ENCODE assay signal across 9 cellular contexts in the genomic region with DNA sequence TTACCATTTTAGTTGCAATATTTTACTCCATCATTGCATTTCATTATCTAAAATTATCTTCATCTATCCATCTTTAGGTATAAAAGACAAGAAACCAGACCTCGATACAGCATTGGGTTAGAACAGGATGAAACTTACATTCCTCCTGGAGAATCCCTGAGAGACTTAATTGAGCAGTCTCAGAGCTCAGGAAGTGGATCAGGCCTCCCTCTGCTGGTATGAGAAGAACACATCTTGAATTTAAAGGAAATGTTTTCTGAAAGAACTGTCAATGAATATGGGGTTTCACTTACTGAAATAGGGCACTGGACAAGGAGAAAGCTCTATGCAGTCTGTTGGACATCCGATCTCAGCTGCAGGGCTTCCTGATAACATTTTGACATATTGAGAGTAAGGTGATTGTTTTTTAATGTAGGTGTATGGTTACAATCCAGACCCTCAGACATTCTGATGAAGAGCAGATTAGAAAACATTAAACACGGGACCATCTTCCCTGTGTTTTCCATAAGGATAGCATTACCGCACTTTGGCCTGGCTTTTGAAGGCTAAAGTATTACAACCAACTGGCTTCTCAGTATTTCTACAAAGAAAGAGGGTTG.
DNase-seq lines count a peak whose midpoint lies in the region; ATAC-seq, FAIRE-seq and TF ChIP-seq lines count a peak whose summit lies in the region.
"Had no signal": no experiment of that assay in that cellular context is flagged by ENCODE, and none has a peak within 500 bp of the region (broad histone marks: within the 10 kb centered on the region; RNA-seq: fewer than 3 reads in every experiment).

No MANE protein-coding gene starts in this region.

- TF ChIP-seq RAD21 in A549 (conservative IDR thresholded peaks at IDR 0.05 in 1 of 2, IDR thresholded peaks at IDR 0.05 in 1 of 2) = peak; percentile 77 to 80

- H3K36me3 ChIP-seq in trophoblast cell (ENCODE audit: control insufficient read depth in 1 of 2, insufficient read depth in 2 of 2, low read length in 2 of 2) = no peaks in the 10 kb centered on the region

- H2BK120ac ChIP-seq in trophoblast cell (ENCODE audit: insufficient read depth, low read length, poor library complexity) = no peak overlapping the region

- H3K14ac ChIP-seq in trophoblast cell (ENCODE audit: low read length) = no peak overlapping the region

- no peak overlapping the region for H4K8ac ChIP-seq in trophoblast cell (ENCODE audit: low read depth, low read length)

- no peak overlapping the region for H3K18ac ChIP-seq in trophoblast cell (ENCODE audit: low read length)

- no peak overlapping the region for H2BK12ac ChIP-seq in trophoblast cell (ENCODE audit: low read length)

- DNase-seq in A549 (ENCODE audit: low read depth in 1 of 2, low spot score in 1 of 2) (peak; percentile 45 to 81), RPMI8226 (peak; percentile 8), fibroblast of mammary gland (ENCODE audit: low read depth) (peak; percentile 78), trophoblast cell (peak; percentile 46 to 70), CD14-positive monocyte (ENCODE audit: low spot score) (no peak)
- DNase-seq in activated T-helper 1 cell treated with anti-CD3 and anti-CD28 coated beads, Interleukin-12 subunit alpha, Interleukin-12 subunit beta, Interleukin-2, Interleukin-4 antibody, amounts not matched to agents 30 ng/mL and 10 ng/mL and 1 ng/mL, durations not matched to agents 14 hours and 24 hours and 36 hours (ENCODE audit: low spot score) = no peak

- no peaks in the 10 kb centered on the region for H3K36me3 Mint-ChIP-seq in CD14-positive monocyte
- no peaks in the 10 kb centered on the region for H3K36me3 Mint-ChIP-seq in activated T-helper 1 cell treated with anti-CD3 and anti-CD28 coated beads, Interleukin-12 subunit alpha, Interleukin-12 subunit beta, Interleukin-2, Interleukin-4 antibody, amounts not matched to agents 30 ng/mL and 10 ng/mL and 1 ng/mL, durations not matched to agents 14 hours and 24 hours and 36 hours (ENCODE audit: low read depth)

- H3K4me2 ChIP-seq in A549 (peak overlapping the region; percentile 39; the same call in 2 of the 3 replicates), trophoblast cell (ENCODE audit: low read length) (no peak overlapping the region)

- TF ChIP-seq CTCF in A549 (IDR thresholded peaks at IDR 0.05) (peak; percentile 71), fibroblast of mammary gland (conservative IDR thresholded peaks at IDR 0.05; ENCODE audit: control insufficient read depth, insufficient read depth, low read depth, low read length) (peak; percentile 72), CD14-positive monocyte (IDR thresholded peaks at IDR 0.05) (no peak)

- no peak overlapping the region for H2BK5ac ChIP-seq in trophoblast cell (ENCODE audit: low read depth, low read length, poor library complexity)

- no peak for FAIRE-seq in A549 (lab: Jason Lieb, UNC)
- FAIRE-seq: colon had no signal

- WGBS in A549 (ENCODE audit: missing lambda C conversion rate) = 45% methylated on average over 4 of the region's 4 CpGs
- no CpG with 5 or more reads among the region's 4 CpGs for WGBS in trophoblast cell (ENCODE audit: extremely low coverage, insufficient coverage, insufficient read length)

- H3K4me3 ChIP-seq in A549 (no peak overlapping the region), fibroblast of mammary gland (ENCODE audit: control insufficient read depth, low read depth, low read length) (no peak overlapping the region), trophoblast cell (ENCODE audit: low read depth, low read length) (no peak overlapping the region)

- H3K27me3 ChIP-seq in trophoblast cell (ENCODE audit: insufficient read depth, low read length) = no peaks in the 10 kb centered on the region

- POLR2A ChIA-PET in A549 (lab: Yijun Ruan, JAX) = no interaction called here

- peaks cover 4% of the 10 kb centered on the region for H3K4me1 Mint-ChIP-seq in CD14-positive monocyte
- H3K4me1 Mint-ChIP-seq in activated T-helper 1 cell treated with anti-CD3 and anti-CD28 coated beads, Interleukin-12 subunit alpha, Interleukin-12 subunit beta, Interleukin-2, Interleukin-4 antibody, amounts not matched to agents 30 ng/mL and 10 ng/mL and 1 ng/mL, durations not matched to agents 14 hours and 24 hours and 36 hours (ENCODE audit: low read depth) = peaks cover 6% of the 10 kb centered on the region

- CTCF ChIA-PET in A549 (lab: Yijun Ruan, JAX) = interaction anchor here (0.5 to 1.9 kb wide), 14 partner anchors 10 to 505 kb away, joined by 3 to 10 read pairs (median 4); no protein-coding TSS in a partner anchor

- H3K27me3 Mint-ChIP-seq in CD14-positive monocyte (ENCODE audit: low read depth in 3 of 3) = no peaks in the 10 kb centered on the region
- H3K27me3 Mint-ChIP-seq in activated T-helper 1 cell treated with anti-CD3 and anti-CD28 coated beads, Interleukin-12 subunit alpha, Interleukin-12 subunit beta, Interleukin-2, Interleukin-4 antibody, amounts not matched to agents 30 ng/mL and 10 ng/mL and 1 ng/mL, durations not matched to agents 14 hours and 24 hours and 36 hours (ENCODE audit: insufficient read depth) = peaks cover 5% of the 10 kb centered on the region

- no peak overlapping the region for H2AK5ac ChIP-seq in trophoblast cell (ENCODE audit: low read length)

- H4K91ac ChIP-seq in trophoblast cell (ENCODE audit: low read depth, low read length) = no peak overlapping the region

- H3K4me1 ChIP-seq in A549 (peaks cover 47% of the 10 kb centered on the region), trophoblast cell (ENCODE audit: control insufficient read depth in 1 of 2, insufficient read depth in 2 of 2, low read length in 2 of 2) (peaks cover 0 to 4% of the 10 kb centered on the region in 2 experiments)

- H3K23ac ChIP-seq in trophoblast cell (ENCODE audit: low read length) = no peak overlapping the region

- H3K79me1 ChIP-seq in trophoblast cell (ENCODE audit: low read length) = no peaks in the 10 kb centered on the region

- H3K9me3 ChIP-seq in A549 (no peaks in the 10 kb centered on the region), trophoblast cell (ENCODE audit: insufficient read depth, low read depth, low read length) (no peaks in the 10 kb centered on the region)

- no peak overlapping the region for H2AFZ ChIP-seq in trophoblast cell (ENCODE audit: insufficient read depth, low read length, poor library complexity)

- H3K27ac ChIP-seq in A549 (peak overlapping the region; percentile 12 to 71; a peak in 5 of 6 replicates), trophoblast cell (ENCODE audit: low read depth, low read length) (no peak overlapping the region)

- TF ChIP-seq POLR2A in A549 (IDR thresholded peaks at IDR 0.05; ENCODE audit: low read length) = no peak

- intact Hi-C loops in CD14-positive monocyte (cut with micrococcal nuclease) = no loop called here
- intact Hi-C loops in activated T-helper 1 cell treated with anti-CD3 and anti-CD28 coated beads, Interleukin-12 subunit alpha, Interleukin-12 subunit beta, Interleukin-2, Interleukin-4 antibody, amounts not matched to agents 30 ng/mL and 10 ng/mL and 1 ng/mL, durations not matched to agents 14 hours and 24 hours and 36 hours (cut with micrococcal nuclease) = loop anchor here (2.0 kb wide), 1 partner anchor 504 kb away; no protein-coding TSS in a partner anchor

- no peak overlapping the region for H3K9ac ChIP-seq in trophoblast cell (ENCODE audit: low read length)

- H4K12ac ChIP-seq in trophoblast cell (ENCODE audit: low read depth, low read length) = no peak overlapping the region

- TF ChIP-seq EP300 in A549 (IDR thresholded peaks at IDR 0.05) = no peak

- H3K79me2 ChIP-seq in trophoblast cell (ENCODE audit: control insufficient read depth, insufficient read depth, low read length, poor library complexity) = no peaks in the 10 kb centered on the region

- no peak overlapping the region for H3K27ac Mint-ChIP-seq in CD14-positive monocyte
- no peak overlapping the region for H3K27ac Mint-ChIP-seq in activated T-helper 1 cell treated with anti-CD3 and anti-CD28 coated beads, Interleukin-12 subunit alpha, Interleukin-12 subunit beta, Interleukin-2, Interleukin-4 antibody, amounts not matched to agents 30 ng/mL and 10 ng/mL and 1 ng/mL, durations not matched to agents 14 hours and 24 hours and 36 hours

- H3K9me3 Mint-ChIP-seq in CD14-positive monocyte = peaks cover 0 to 4% (median 0%) of the 10 kb centered on the region in 7 donors
- H3K9me3 Mint-ChIP-seq in activated T-helper 1 cell treated with anti-CD3 and anti-CD28 coated beads, Interleukin-12 subunit alpha, Interleukin-12 subunit beta, Interleukin-2, Interleukin-4 antibody, amounts not matched to agents 30 ng/mL and 10 ng/mL and 1 ng/mL, durations not matched to agents 14 hours and 24 hours and 36 hours = no peaks in the 10 kb centered on the region

- ATAC-seq in A549 = peak; percentile 82 to 85; a peak in 5 of 6 replicates
- peak; percentile 52 for ATAC-seq in GM18907 (IDR thresholded peaks at IDR 0.05; ENCODE audit: unreplicated experiment)
- no peak for ATAC-seq in HG02610 (IDR thresholded peaks at IDR 0.05; ENCODE audit: unreplicated experiment)

- no peak overlapping the region for H3K4me3 Mint-ChIP-seq in CD14-positive monocyte
- no peak overlapping the region for H3K4me3 Mint-ChIP-seq in activated T-helper 1 cell treated with anti-CD3 and anti-CD28 coated beads, Interleukin-12 subunit alpha, Interleukin-12 subunit beta, Interleukin-2, Interleukin-4 antibody, amounts not matched to agents 30 ng/mL and 10 ng/mL and 1 ng/mL, durations not matched to agents 14 hours and 24 hours and 36 hours

- H3K4ac ChIP-seq in trophoblast cell (ENCODE audit: low read depth, low read length) = no peak overlapping the region

TF ChIP-seq in A549, 52 proteins besides CTCF, POLR2A, EP300 and RAD21:
- TF ChIP-seq, protein P1, sequence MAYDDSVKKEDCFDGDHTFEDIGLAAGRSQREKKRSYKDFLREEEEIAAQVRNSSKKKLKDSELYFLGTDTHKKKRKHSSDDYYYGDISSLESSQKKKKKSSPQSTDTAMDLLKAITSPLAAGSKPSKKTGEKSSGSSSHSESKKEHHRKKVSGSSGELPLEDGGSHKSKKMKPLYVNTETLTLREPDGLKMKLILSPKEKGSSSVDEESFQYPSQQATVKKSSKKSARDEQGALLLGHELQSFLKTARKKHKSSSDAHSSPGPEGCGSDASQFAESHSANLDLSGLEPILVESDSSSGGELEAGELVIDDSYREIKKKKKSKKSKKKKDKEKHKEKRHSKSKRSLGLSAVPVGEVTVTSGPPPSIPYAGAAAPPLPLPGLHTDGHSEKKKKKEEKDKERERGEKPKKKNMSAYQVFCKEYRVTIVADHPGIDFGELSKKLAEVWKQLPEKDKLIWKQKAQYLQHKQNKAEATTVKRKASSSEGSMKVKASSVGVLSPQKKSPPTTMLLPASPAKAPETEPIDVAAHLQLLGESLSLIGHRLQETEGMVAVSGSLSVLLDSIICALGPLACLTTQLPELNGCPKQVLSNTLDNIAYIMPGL (CRISPR knock-in tag; IDR thresholded peaks at IDR 0.05; ENCODE audit: borderline replicate concordance) = no peak
- TF ChIP-seq SMC3 (IDR thresholded peaks at IDR 0.05) = peak; percentile 73

Comparison
In these comparisons a context has a peak if more than half of its experiments do, and no peak if none do; other contexts are left out.
1. DNase-seq: peak in A549 (2 of 2), RPMI8226 (single experiment), fibroblast of mammary gland (single experiment) and trophoblast cell (2 of 2); none in CD14-positive monocyte (single experiment) and activated T-helper 1 cell treated with anti-CD3 and anti-CD28 coated beads, Interleukin-12 subunit alpha, Interleukin-12 subunit beta, Interleukin-2, Interleukin-4 antibody, amounts not matched to agents 30 ng/mL and 10 ng/mL and 1 ng/mL, durations not matched to agents 14 hours and 24 hours and 36 hours (single experiment).